Comparison of ENCODE assay signal across 8 cellular contexts in the genomic region with DNA sequence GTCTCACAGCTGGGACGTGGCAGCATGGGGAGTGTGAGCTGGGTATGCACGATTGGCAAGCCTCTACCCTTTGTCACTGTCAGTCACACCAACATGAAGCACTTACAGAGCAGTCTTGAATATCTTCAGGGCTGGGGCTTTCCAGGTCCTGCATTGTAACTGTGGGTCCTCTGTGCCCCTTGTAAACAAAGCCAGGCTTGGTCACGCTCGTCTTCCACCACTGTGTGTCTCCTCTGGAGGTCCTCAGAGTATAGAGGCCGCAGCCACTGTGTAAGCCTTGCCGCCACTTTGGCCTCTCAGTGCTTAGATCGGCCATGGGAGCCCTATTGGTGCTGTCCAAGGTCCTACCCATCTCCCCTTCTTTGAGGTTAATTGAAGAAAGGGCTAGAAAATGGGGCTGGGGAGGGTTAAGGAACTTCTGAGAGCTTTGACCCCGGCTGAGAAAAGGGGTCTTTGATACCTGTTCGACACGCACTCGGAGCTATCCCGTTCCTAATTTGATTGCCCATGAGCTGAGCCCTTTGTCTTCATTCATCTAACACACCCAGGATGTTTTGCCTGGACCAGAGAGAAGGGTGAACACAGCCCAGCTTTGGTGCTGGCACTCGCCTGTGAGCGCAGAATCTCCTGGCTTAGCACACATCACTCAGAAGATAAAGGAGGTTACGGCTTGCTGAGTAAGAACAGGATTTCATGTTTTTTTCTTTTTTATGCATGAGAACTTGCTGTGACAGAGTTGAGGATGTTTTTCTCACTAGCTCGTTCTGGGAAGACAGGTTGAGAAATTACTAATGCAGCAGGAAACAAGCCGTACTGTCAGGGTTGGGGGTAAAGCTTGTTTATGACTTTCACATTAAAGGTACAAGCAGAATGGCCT.
DNase-seq lines count a peak whose midpoint lies in the region; ATAC-seq and TF ChIP-seq lines count a peak whose summit lies in the region.

No MANE protein-coding gene starts in this region.

- ATAC-seq in GM18519 (IDR thresholded peaks at IDR 0.05; ENCODE audit: low FRiP score, unreplicated experiment): peak; percentile 58

- no peak overlapping the region for H3K4me2 ChIP-seq in H9 (ENCODE audit: insufficient read depth, insufficient read length, low read length)

- H3K27ac ChIP-seq in H9 (ENCODE audit: insufficient read length, low read depth, low read length): no peak overlapping the region
- H3K27ac ChIP-seq in SJCRH30: no peak overlapping the region

- H3K4me1 ChIP-seq in H9 (ENCODE audit: insufficient read depth, low read length) (no peaks in the 10 kb centered on the region), SJCRH30 (peaks cover 13% of the 10 kb centered on the region; the same call in 1 of the 2 replicates)

- no peak overlapping the region for H2BK15ac ChIP-seq in H9 (ENCODE audit: low read depth, low read length)

- H3K56ac ChIP-seq in H9 (ENCODE audit: insufficient read length, low read depth, low read length): no peak overlapping the region

- no peaks in the 10 kb centered on the region for H3K79me1 ChIP-seq in H9 (ENCODE audit: insufficient read depth, low read depth, low read length, poor library complexity, severe bottlenecking)

- no peak overlapping the region for H4K8ac ChIP-seq in H9 (replicated peaks; ENCODE audit: insufficient read length, low read depth, low read length)

- no peak overlapping the region for H2BK120ac ChIP-seq in H9 (ENCODE audit: low read depth, low read length, poor library complexity, severe bottlenecking)

- no peak overlapping the region for H3K27ac Mint-ChIP-seq in H9

- no peak overlapping the region for H2AFZ ChIP-seq in H9 (ENCODE audit: low read length)

- no peak overlapping the region for H3K18ac ChIP-seq in H9 (ENCODE audit: insufficient read length, low read depth, low read length)

- H3K4me3 ChIP-seq in SJCRH30: no peak overlapping the region

- DNase-seq in H9 (peak; percentile 46), SJCRH30 (peak; percentile 29 to 59), left kidney (ENCODE audit: low read depth, low spot score) (peak; percentile 87), anterior cingulate cortex (lab: John Stamatoyannopoulos, UW) (no peak), NCI-H2171 treated with DMSO at 0.1 percent for 48 hours (lab: John Stamatoyannopoulos, UW) (no peak), mesenteric fat pad (ENCODE audit: low spot score) (no peak), HCEC 1CT (no peak)

- H3K4me3 Mint-ChIP-seq in H9: no peak overlapping the region

- WGBS in H9 (ENCODE audit: extremely low coverage, insufficient read length, low lambda C conversion rate): no CpG with 5 or more reads among the region's 17 CpGs

- no peaks in the 10 kb centered on the region for H3K27me3 ChIP-seq in H9 (ENCODE audit: insufficient read depth, low read length)
- no peaks in the 10 kb centered on the region for H3K27me3 ChIP-seq in SJCRH30

- H3K9me3 ChIP-seq in H9 (ENCODE audit: control insufficient read depth, low read depth, low read length) (no peaks in the 10 kb centered on the region), SJCRH30 (replicated peaks) (no peaks in the 10 kb centered on the region)

- peaks cover 19 to 22% of the 10 kb centered on the region in 2 experiments for H3K4me1 Mint-ChIP-seq in H9

- no peak overlapping the region for H4K5ac ChIP-seq in H9 (ENCODE audit: insufficient read length, low read depth, low read length)

- no peaks in the 10 kb centered on the region for H3K23me2 ChIP-seq in H9 (ENCODE audit: insufficient read length, low read depth, low read length, poor library complexity, severe bottlenecking)

- H3K27me3 Mint-ChIP-seq in H9 (ENCODE audit: low read depth): no peaks in the 10 kb centered on the region

- H3K4ac ChIP-seq in H9 (ENCODE audit: low read depth, low read length): no peak overlapping the region

- H2BK20ac ChIP-seq in H9 (ENCODE audit: low read depth, low read length, poor library complexity, severe bottlenecking): no peak overlapping the region

- no peaks in the 10 kb centered on the region for H3K36me3 ChIP-seq in SJCRH30

- H3K9ac ChIP-seq in H9 (ENCODE audit: extremely low read depth, insufficient read length, low read length): no peak overlapping the region

- H3T11ph ChIP-seq in H9 (ENCODE audit: low read length): no peak overlapping the region

- H3K36me3 Mint-ChIP-seq in H9 (ENCODE audit: insufficient read depth in 1 of 3, low read depth in 3 of 3): no peaks in the 10 kb centered on the region

- H3K79me2 ChIP-seq in H9 (ENCODE audit: insufficient read depth, low read length): no peaks in the 10 kb centered on the region

- H4K91ac ChIP-seq in H9 (ENCODE audit: insufficient read length, low read depth, low read length): no peak overlapping the region

- no peak overlapping the region for H3K14ac ChIP-seq in H9 (ENCODE audit: insufficient read depth, low read length)

- no peak overlapping the region for H2BK12ac ChIP-seq in H9 (ENCODE audit: insufficient read length, low read depth, low read length)

- no peak overlapping the region for H2BK5ac ChIP-seq in H9 (ENCODE audit: insufficient read length, low read length)

- H4K20me1 ChIP-seq in H9 (ENCODE audit: control insufficient read depth, insufficient read depth, insufficient read length): no peaks in the 10 kb centered on the region

- no peak overlapping the region for H3K23ac ChIP-seq in H9 (ENCODE audit: insufficient read length, low read depth, low read length)

- no peak overlapping the region for H2AK5ac ChIP-seq in H9 (ENCODE audit: insufficient read length, low read length)

- no peaks in the 10 kb centered on the region for H3K9me3 Mint-ChIP-seq in H9

- TF ChIP-seq CTCF in H9 (conservative IDR thresholded peaks at IDR 0.05): no peak

Comparison
In these comparisons a context has a peak if more than half of its experiments do, and no peak if none do; other contexts are left out.
1. DNase-seq: peak in H9 (single experiment), SJCRH30 (2 of 2) and left kidney (single experiment); none in anterior cingulate cortex (0 of 58), NCI-H2171 treated with DMSO at 0.1 percent for 48 hours (single experiment), mesenteric fat pad (single experiment) and HCEC 1CT (single experiment).